Comparison of ENCODE assay signal across 33 cellular contexts in genomic region chr12:131883521-131883900, GRCh38. TPM values are rescaled to one million over a fixed set of nuclear protein-coding genes. Genes with fewer than 3 reads are reported as not detected.
A peak's percentile ranks its signal among the peaks of the same experiment; 100 is the strongest.
DNase-seq lines count a peak whose midpoint lies in the region; ATAC-seq and TF ChIP-seq lines count a peak whose summit lies in the region.
"Had no signal": no experiment of that assay in that cellular context is flagged by ENCODE, and none has a peak within 500 bp of the region (broad histone marks: within the 10 kb centered on the region; RNA-seq: fewer than 3 reads in every experiment).

No MANE protein-coding gene starts in this region.

- no peak overlapping the region for H3K4me2 ChIP-seq in hepatocyte

- no peak for TF ChIP-seq CTCF in MCF 10A (IDR thresholded peaks at IDR 0.05; ENCODE audit: unreplicated experiment)
- TF ChIP-seq CTCF in breast epithelium (IDR thresholded peaks at IDR 0.05): no peak
- no peak for TF ChIP-seq CTCF in Panc1 (IDR thresholded peaks at IDR 0.05)
- TF ChIP-seq CTCF in foreskin keratinocyte (conservative IDR thresholded peaks at IDR 0.05): no peak
- no peak for TF ChIP-seq CTCF in upper lobe of right lung (IDR thresholded peaks at IDR 0.05)
- TF ChIP-seq CTCF in hepatocyte (IDR thresholded peaks at IDR 0.05; ENCODE audit: poor library complexity): no peak
- no peak for TF ChIP-seq CTCF in testis (IDR thresholded peaks at IDR 0.05)

- TF ChIP-seq POLR2A in breast epithelium (IDR thresholded peaks at IDR 0.05) (no peak), testis (IDR thresholded peaks at IDR 0.05) (no peak)

- peaks cover 6% of the 10 kb centered on the region for H3K9me3 Mint-ChIP-seq in MCF 10A (ENCODE audit: unreplicated experiment)

- no peak overlapping the region for H3K27ac ChIP-seq in breast epithelium
- H3K27ac ChIP-seq in Panc1 (ENCODE audit: low read length): peak overlapping the region; percentile 44; the same call in 1 of the 2 replicates
- H3K27ac ChIP-seq in foreskin keratinocyte: no peak overlapping the region
- H3K27ac ChIP-seq in upper lobe of right lung: no peak overlapping the region
- H3K27ac ChIP-seq in hepatocyte: no peak overlapping the region
- no peak overlapping the region for H3K27ac ChIP-seq in testis
- H3K27ac ChIP-seq: 22Rv1, brain microvascular endothelial cell, epithelial cell of prostate, heart right ventricle had no signal

- POLR2A ChIA-PET in MCF 10A (lab: Yijun Ruan, JAX): interaction anchor here (0.8 to 2.4 kb wide), 3 partner anchors 11 to 19 kb away, joined by 5 to 11 read pairs (median 11); no protein-coding TSS in a partner anchor
- POLR2A ChIA-PET in Panc1 (lab: Charles Lee): no interaction called here

- peaks cover 7% of the 10 kb centered on the region for H3K4me1 Mint-ChIP-seq in MCF 10A (ENCODE audit: insufficient read depth, unreplicated experiment)
- H3K4me1 Mint-ChIP-seq: CD8-positive, alpha-beta memory T cell; stimulated activated effector memory CD8-positive, alpha-beta T cell treated with anti-CD3 and anti-CD28 coated beads, Interleukin-12 subunit alpha, Interleukin-12 subunit beta, amount 100 ng/mL, for 72 hours had no signal

- no peak overlapping the region for H3K4me3 ChIP-seq in breast epithelium
- H3K4me3 ChIP-seq in Panc1 (ENCODE audit: low read depth in 2 of 2, low read length in 2 of 2): no peak overlapping the region
- H3K4me3 ChIP-seq in upper lobe of right lung: no peak overlapping the region
- H3K4me3 ChIP-seq in hepatocyte: no peak overlapping the region
- no peak overlapping the region for H3K4me3 ChIP-seq in testis
- H3K4me3 ChIP-seq: heart right ventricle had no signal

- H3K9me2 ChIP-seq in hepatocyte (replicated peaks; ENCODE audit: insufficient read depth): no peaks in the 10 kb centered on the region

- WGBS in hepatocyte (ENCODE audit: low lambda C conversion rate, missing lambda C conversion rate): 77% methylated on average over 4 of the region's 4 CpGs
- 88 to 97% methylated on average over 4 of the region's 4 CpGs for WGBS in testis, 2 donors

- H2AFZ ChIP-seq in hepatocyte: no peak overlapping the region

- H3K4me1 ChIP-seq in breast epithelium: no peaks in the 10 kb centered on the region
- H3K4me1 ChIP-seq in Panc1 (ENCODE audit: control insufficient read depth, insufficient read depth, low read length): no peaks in the 10 kb centered on the region
- H3K4me1 ChIP-seq in foreskin keratinocyte: no peaks in the 10 kb centered on the region
- H3K4me1 ChIP-seq in upper lobe of right lung: no peaks in the 10 kb centered on the region
- H3K4me1 ChIP-seq in hepatocyte (ENCODE audit: insufficient read depth): no peaks in the 10 kb centered on the region
- no peaks in the 10 kb centered on the region for H3K4me1 ChIP-seq in testis

- H3K36me3 Mint-ChIP-seq in MCF 10A (ENCODE audit: insufficient read depth, unreplicated experiment): no peaks in the 10 kb centered on the region
- H3K36me3 Mint-ChIP-seq: activated CD4-positive, alpha-beta memory T cell treated with anti-CD3 and anti-CD28 coated beads for 36 hours; activated naive CD4-positive, alpha-beta T cell treated with anti-CD3 and anti-CD28 coated beads, Interleukin-2, amount 10 ng/mL, durations not matched to agents 7 days and 5 days; stimulated activated effector memory CD8-positive, alpha-beta T cell treated with anti-CD3 and anti-CD28 coated beads, Interleukin-12 subunit alpha, Interleukin-12 subunit beta, amount 100 ng/mL, for 72 hours had no signal

- H4K20me1 ChIP-seq in hepatocyte (ENCODE audit: insufficient read depth, poor library complexity, severe bottlenecking): no peaks in the 10 kb centered on the region

- H3K27me3 Mint-ChIP-seq in MCF 10A (ENCODE audit: insufficient read depth, unreplicated experiment): peaks cover 3% of the 10 kb centered on the region

- peaks cover 0 to 5% of the 10 kb centered on the region in 2 donors for H3K9me3 ChIP-seq in breast epithelium
- no peaks in the 10 kb centered on the region; the same call in 1 of the 2 replicates for H3K9me3 ChIP-seq in Panc1 (ENCODE audit: control insufficient read depth, insufficient read depth, low read depth, low read length)
- no peaks in the 10 kb centered on the region for H3K9me3 ChIP-seq in upper lobe of right lung
- no peaks in the 10 kb centered on the region for H3K9me3 ChIP-seq in hepatocyte (ENCODE audit: low read depth)
- H3K9me3 ChIP-seq in testis: no peaks in the 10 kb centered on the region

- DNase-seq in MCF 10A (ENCODE audit: unreplicated experiment) (no peak), breast epithelium (ENCODE audit: low spot score in 2 of 2) (no peak), Panc1 (ENCODE audit: low read depth, low spot score) (no peak), foreskin keratinocyte (no peak), upper lobe of right lung (no peak), hepatocyte (ENCODE audit: low spot score) (no peak), testis (no peak)
- DNase-seq: activated CD4-positive, alpha-beta memory T cell treated with anti-CD3 and anti-CD28 coated beads for 36 hours; activated CD4-positive, CD25-positive, alpha-beta regulatory T cell treated with anti-CD3 and anti-CD28 coated beads, Interleukin-2, amount 50 U/mL, for 72 hours; activated CD8-positive, alpha-beta memory T cell treated with anti-CD3 and anti-CD28 coated beads, Interleukin-2, amount 50 U/mL, for 4 hours; activated naive CD4-positive, alpha-beta T cell treated with anti-CD3 and anti-CD28 coated beads, Interleukin-2, amount 10 ng/mL, durations not matched to agents 7 days and 5 days; amniotic stem cell; brain microvascular endothelial cell; CD8-positive, alpha-beta memory T cell; DMS153; effector CD8-positive, alpha-beta T cell; HCEC 1CT; heart right ventricle; left cardiac atrium; NCI-H1048; NCI-H1694; NCI-H2171; NCI-H510A treated with DMSO at 0.1 percent for 48 hours; stimulated activated CD4-positive, alpha-beta T cell treated with anti-CD3 and anti-CD28 coated beads, Interleukin-12 subunit alpha, Interleukin-12 subunit beta, amount 100 ng/mL, for 4 hours; stimulated activated CD4-positive, alpha-beta T cell treated with anti-CD3 and anti-CD28 coated beads, Interleukin-4, amount 100 ng/mL, for 1 hour had no signal

- in situ Hi-C loops in Panc1 (cut with HindIII; ENCODE audit: low pct_unique_long_range_greater_than_20kb, low sequenced_read_pairs): no loop called here

- peak overlapping the region; percentile 63 for H3K27ac Mint-ChIP-seq in MCF 10A (ENCODE audit: low read depth, unreplicated experiment)
- H3K27ac Mint-ChIP-seq: activated CD4-positive, alpha-beta memory T cell treated with anti-CD3 and anti-CD28 coated beads for 36 hours; activated naive CD4-positive, alpha-beta T cell treated with anti-CD3 and anti-CD28 coated beads, Interleukin-2, amount 10 ng/mL, durations not matched to agents 7 days and 5 days; CD8-positive, alpha-beta memory T cell; memory B cell; progenitor cell of endocrine pancreas; stimulated activated effector memory CD8-positive, alpha-beta T cell treated with anti-CD3 and anti-CD28 coated beads, Interleukin-12 subunit alpha, Interleukin-12 subunit beta, amount 100 ng/mL, for 72 hours; T-helper 1 cell treated with Interleukin-12 subunit alpha and Interleukin-12 subunit beta and Interleukin-4 antibody, amounts not matched to agents 30 μg/mL and 1 μg/mL, for 36 hours had no signal

- H3K27me3 ChIP-seq in breast epithelium: no peaks in the 10 kb centered on the region
- H3K27me3 ChIP-seq in Panc1 (ENCODE audit: control insufficient read depth, insufficient read depth, low read length): no peaks in the 10 kb centered on the region
- no peaks in the 10 kb centered on the region for H3K27me3 ChIP-seq in foreskin keratinocyte
- H3K27me3 ChIP-seq in upper lobe of right lung: no peaks in the 10 kb centered on the region
- no peaks in the 10 kb centered on the region for H3K27me3 ChIP-seq in hepatocyte
- no peaks in the 10 kb centered on the region for H3K27me3 ChIP-seq in testis
- H3K27me3 ChIP-seq: brain microvascular endothelial cell, heart right ventricle had no signal

- peak overlapping the region; percentile 7 for H3K4me3 Mint-ChIP-seq in MCF 10A (ENCODE audit: unreplicated experiment)
- H3K4me3 Mint-ChIP-seq: activated CD4-positive, alpha-beta memory T cell treated with anti-CD3 and anti-CD28 coated beads for 36 hours; activated naive CD4-positive, alpha-beta T cell treated with anti-CD3 and anti-CD28 coated beads, Interleukin-2, amount 10 ng/mL, durations not matched to agents 7 days and 5 days; CD8-positive, alpha-beta memory T cell; memory B cell; stimulated activated effector memory CD8-positive, alpha-beta T cell treated with anti-CD3 and anti-CD28 coated beads, Interleukin-12 subunit alpha, Interleukin-12 subunit beta, amount 100 ng/mL, for 72 hours; T-helper 1 cell treated with Interleukin-12 subunit alpha and Interleukin-12 subunit beta and Interleukin-4 antibody, amounts not matched to agents 30 μg/mL and 1 μg/mL, for 36 hours had no signal

- CTCF ChIA-PET in MCF 10A (lab: Yijun Ruan, JAX): interaction anchor here (0.5 to 1.0 kb wide), 4 partner anchors 10 to 1112 kb away, joined by 3 to 5 read pairs (median 4); no protein-coding TSS in a partner anchor
- CTCF ChIA-PET in Panc1 (lab: Charles Lee): interaction anchor here (0.7 kb wide), 1 partner anchor 53 kb away, joined by 3 read pairs; no protein-coding TSS in a partner anchor

- H3K79me2 ChIP-seq in hepatocyte: no peaks in the 10 kb centered on the region

- intact Hi-C loops in MCF 10A (cut with micrococcal nuclease) (no loop called here), breast epithelium (cut with DNase I; ENCODE audit: low total_unique reads) (no loop called here), Panc1 (cut with micrococcal nuclease; ENCODE audit: unreplicated experiment) (no loop called here), upper lobe of right lung (cut with DNase I) (no loop called here), testis (cut with DNase I; ENCODE audit: low total_unique reads) (no loop called here)

- no peaks in the 10 kb centered on the region for H3K36me3 ChIP-seq in breast epithelium
- no peaks in the 10 kb centered on the region for H3K36me3 ChIP-seq in Panc1 (ENCODE audit: control insufficient read depth, insufficient read depth, low read length)
- H3K36me3 ChIP-seq in upper lobe of right lung: no peaks in the 10 kb centered on the region
- no peaks in the 10 kb centered on the region for H3K36me3 ChIP-seq in hepatocyte (replicated peaks; ENCODE audit: insufficient read depth, low read depth)
- no peaks in the 10 kb centered on the region for H3K36me3 ChIP-seq in testis (ENCODE audit: low read depth, missing control alignments)
- H3K36me3 ChIP-seq: brain microvascular endothelial cell, heart right ventricle had no signal

- ATAC-seq in Panc1 (peak; percentile 32; the same call in 1 of the 2 replicates), foreskin keratinocyte (peak; percentile 51), upper lobe of right lung (peak; percentile 23), HG02884 (IDR thresholded peaks at IDR 0.05; ENCODE audit: unreplicated experiment) (no peak)
- ATAC-seq: heart right ventricle; sciatic nerve; stimulated activated effector memory CD8-positive, alpha-beta T cell treated with anti-CD3 and anti-CD28 coated beads, Interleukin-12 subunit alpha, Interleukin-12 subunit beta, amount 100 ng/mL, for 72 hours had no signal

- BruUV-seq in MCF 10A (replicated peaks; lab: Mats Ljungman, UMichigan) (no TSS peak), Panc1 (replicated peaks; lab: Mats Ljungman, UMichigan) (no TSS peak)

RNA-seq across cellular contexts. Expression of gene ULK1, which starts 10.9 kb away (rescaled TPM):
- 21.7 and 28.2 TPM in 2 replicates for total RNA-seq in MCF 10A (2022)
- total RNA-seq in breast epithelium: 10 to 100 TPM; 14.8 to 18.6 (median 17.0) TPM
- total RNA-seq in Panc1 (2021; ENCODE audit: unreplicated experiment): 72.1 TPM
- polyA plus RNA-seq in Panc1 (2012; ENCODE audit: insufficient read length): 92.3 TPM
- 5.4 and 7.0 TPM in 2 replicates for total RNA-seq in foreskin keratinocyte
- polyA plus RNA-seq in foreskin keratinocyte: 4.5 and 6.0 TPM in 2 replicates
- 32.4 TPM for total RNA-seq in upper lobe of right lung
- 9.4 and 9.8 TPM in 2 replicates for total RNA-seq in hepatocyte
- 11.0 and 14.8 TPM in 2 replicates for polyA plus RNA-seq in hepatocyte
- total RNA-seq in testis: 10 to 100 TPM; 49.9 to 53.5 TPM
- 29.2 TPM for polyA plus RNA-seq in testis (ENCODE audit: insufficient read depth, low read depth, low replicate concordance)

RNA-seq across cellular contexts. Expression of gene PUS1, which starts 45.6 kb away (rescaled TPM):
- 44.1 and 72.3 TPM in 2 replicates for total RNA-seq in MCF 10A (2022)
- 10 to 100 TPM in 2 of 3 donors, 1 to 10 TPM in 1; 8.8 to 31.5 (median 20.9) TPM for total RNA-seq in breast epithelium
- total RNA-seq in Panc1 (2021; ENCODE audit: unreplicated experiment): 108 TPM
- 110 TPM for polyA plus RNA-seq in Panc1 (2012; ENCODE audit: insufficient read length)
- 26.4 and 31.8 TPM in 2 replicates for total RNA-seq in foreskin keratinocyte
- 46.8 and 47.4 TPM in 2 replicates for polyA plus RNA-seq in foreskin keratinocyte
- total RNA-seq in upper lobe of right lung: 19.9 TPM
- 8.9 and 10.7 TPM in 2 replicates for total RNA-seq in hepatocyte
- 10.2 and 10.6 TPM in 2 replicates for polyA plus RNA-seq in hepatocyte
- total RNA-seq in testis: 10 to 100 TPM; 25.2 to 26.0 TPM
- polyA plus RNA-seq in testis (ENCODE audit: insufficient read depth, low read depth, low replicate concordance): 16.9 TPM

RNA-seq across cellular contexts. Expression of gene MMP17, which starts 55.3 kb away (rescaled TPM):
- 4.3 and 5.4 TPM in 2 replicates for total RNA-seq in MCF 10A (2022)
- total RNA-seq in breast epithelium: 10 to 100 TPM in 1 of 3 donors, 1 to 10 TPM in 2; 2.9 to 18.6 (median 4.7) TPM
- total RNA-seq in Panc1 (2021; ENCODE audit: unreplicated experiment): 30.0 TPM
- 47.0 TPM for polyA plus RNA-seq in Panc1 (2012; ENCODE audit: insufficient read length)
- total RNA-seq in foreskin keratinocyte: 20.1 and 39.2 TPM in 2 replicates
- polyA plus RNA-seq in foreskin keratinocyte: 25.1 and 50.0 TPM in 2 replicates
- 4.1 TPM for total RNA-seq in upper lobe of right lung
- 0.40 and 0.44 TPM in 2 replicates for total RNA-seq in hepatocyte
- polyA plus RNA-seq in hepatocyte: 0.42 and 0.78 TPM in 2 replicates
- total RNA-seq in testis: 10 to 100 TPM; 16.1 to 23.3 TPM
- 13.2 TPM for polyA plus RNA-seq in testis (ENCODE audit: insufficient read depth, low read depth, low replicate concordance)
- polyA plus RNA-seq: CD8-positive, alpha-beta memory T cell had no signal
